Comparison of ENCODE assay signal across 23 cellular contexts in genomic region chr11:35375332-35376125, GRCh38. TPM values are rescaled to one million over a fixed set of nuclear protein-coding genes. Genes with fewer than 3 reads are reported as not detected.
"Had no signal": no experiment of that assay in that cellular context is flagged by ENCODE, and none has a peak within 500 bp of the region (broad histone marks: within the 10 kb centered on the region; RNA-seq: fewer than 3 reads in every experiment).

No MANE protein-coding gene starts in this region.

- H3K4me3 Mint-ChIP-seq: natural killer cell; neural crest cell; stimulated activated naive CD8-positive, alpha-beta T cell treated with anti-CD3 and anti-CD28 coated beads, Interleukin-15, Interleukin-2, amounts not matched to agents 100 ng/mL and 50 ng/mL, for 24 hours had no signal

- H3K4me3 ChIP-seq: esophagus squamous epithelium, hepatocyte, mucosa of descending colon, pancreas, smooth muscle cell, tibial artery, upper lobe of left lung, uterus had no signal

- H3K27ac ChIP-seq: esophagus squamous epithelium, foreskin keratinocyte, hepatocyte, pancreas, tibial artery, upper lobe of left lung, uterus had no signal

- H3K36me3 Mint-ChIP-seq: natural killer cell had no signal

- H3K4me1 Mint-ChIP-seq: neural crest cell had no signal

- H3K27me3 ChIP-seq: esophagus squamous epithelium, hepatocyte, pancreas, tibial artery, upper lobe of left lung, uterus had no signal

- H3K4me1 ChIP-seq: esophagus squamous epithelium, foreskin keratinocyte, upper lobe of left lung, uterus had no signal

- H2AFZ ChIP-seq: hepatocyte had no signal

- H3K9me3 ChIP-seq: esophagus squamous epithelium, mucosa of descending colon, pancreas, tibial artery, upper lobe of left lung, uterus had no signal

- FAIRE-seq: colon, pancreas had no signal

- H3K4me2 ChIP-seq: hepatocyte, smooth muscle cell had no signal

- DNase-seq: dermis blood vessel endothelial cell; esophagus squamous epithelium; foreskin keratinocyte; head of caudate nucleus; left colon; mucosa of descending colon; natural killer cell; nucleus accumbens; pancreas; right cardiac atrium; stimulated activated CD4-positive, alpha-beta T cell treated with anti-CD3 and anti-CD28 coated beads, Interleukin-2, amount 100 ng/mL, for 48 hours; tibial artery; upper lobe of left lung; uterus had no signal

- ATAC-seq: foreskin keratinocyte, left colon, mucosa of descending colon, natural killer cell, pancreas, right cardiac atrium had no signal

- H3K36me3 ChIP-seq: esophagus squamous epithelium, pancreas, tibial artery, upper lobe of left lung, uterus had no signal

- H3K79me2 ChIP-seq: hepatocyte had no signal

- H3K27ac Mint-ChIP-seq: natural killer cell; progenitor cell of endocrine pancreas; stimulated activated naive CD8-positive, alpha-beta T cell treated with anti-CD3 and anti-CD28 coated beads, Interleukin-15, Interleukin-2, amounts not matched to agents 100 ng/mL and 50 ng/mL, for 24 hours had no signal

- H3K27me3 Mint-ChIP-seq: stimulated activated naive CD8-positive, alpha-beta T cell treated with anti-CD3 and anti-CD28 coated beads, Interleukin-15, Interleukin-2, amounts not matched to agents 100 ng/mL and 50 ng/mL, for 24 hours had no signal

- H3K9me3 Mint-ChIP-seq: natural killer cell; neural crest cell; stimulated activated naive CD8-positive, alpha-beta T cell treated with anti-CD3 and anti-CD28 coated beads, Interleukin-15, Interleukin-2, amounts not matched to agents 100 ng/mL and 50 ng/mL, for 24 hours had no signal

RNA-seq across cellular contexts. Expression of gene SLC1A2, which starts 43.8 kb away (rescaled TPM):
- total RNA-seq: dermis blood vessel endothelial cell, epithelial cell of proximal tubule, foreskin keratinocyte, kidney epithelial cell, lung microvascular endothelial cell had no signal
- polyA plus RNA-seq: foreskin keratinocyte, smooth muscle cell had no signal
